In genomic region chr22:38736257-38736570, GRCh38 we compare ENCODE assay signal across 12 cellular contexts. TPM values are rescaled to one million over a fixed set of nuclear protein-coding genes. Genes with fewer than 3 reads are reported as not detected.
DNase-seq lines count a peak whose midpoint lies in the region; ATAC-seq lines count a peak whose summit lies in the region.
"Had no signal": no experiment of that assay in that cellular context is flagged by ENCODE, and none has a peak within 500 bp of the region (broad histone marks: within the 10 kb centered on the region; RNA-seq: fewer than 3 reads in every experiment).

No MANE protein-coding gene starts in this region.

- H3K9me3 Mint-ChIP-seq in CD8-positive, alpha-beta memory T cell, result no peaks in the 10 kb centered on the region
- no peaks in the 10 kb centered on the region for H3K9me3 Mint-ChIP-seq in naive thymus-derived CD8-positive, alpha-beta T cell

- no peak overlapping the region for H3K4me3 Mint-ChIP-seq in CD8-positive, alpha-beta memory T cell
- H3K4me3 Mint-ChIP-seq in T-helper 17 cell, result peak overlapping the region; percentile 45
- peak overlapping the region in 2 of 10 donors; percentile 34 to 51 for H3K4me3 Mint-ChIP-seq in naive thymus-derived CD8-positive, alpha-beta T cell

- CTCF ChIA-PET in CD8-positive, alpha-beta memory T cell (lab: Charles Lee), result interaction anchor here (1.4 to 7.6 kb wide), 3 partner anchors 11 to 29 kb away, joined by 4 to 83 read pairs (median 78); no protein-coding TSS in a partner anchor

- peak overlapping the region in 5 of 8 donors; percentile 38 to 88 (median 71) for H3K27ac Mint-ChIP-seq in CD8-positive, alpha-beta memory T cell
- H3K27ac Mint-ChIP-seq in T-helper 17 cell, result peak overlapping the region; percentile 93
- peak overlapping the region; percentile 79 to 97 (median 92) for H3K27ac Mint-ChIP-seq in naive thymus-derived CD8-positive, alpha-beta T cell

- peaks cover 60% of the 10 kb centered on the region for H3K36me3 ChIP-seq in CD8-positive, alpha-beta memory T cell (ENCODE audit: insufficient read depth, low read length)

- no peak overlapping the region for H3K4me3 ChIP-seq in CD8-positive, alpha-beta memory T cell (ENCODE audit: low read length)
- H3K4me3 ChIP-seq: SJCRH30 had no signal

- no peaks in the 10 kb centered on the region for H3K9me3 ChIP-seq in CD8-positive, alpha-beta memory T cell (ENCODE audit: low read length)
- H3K9me3 ChIP-seq in T-helper 17 cell (ENCODE audit: control insufficient read depth, low read length, poor library complexity, severe bottlenecking), result no peaks in the 10 kb centered on the region
- H3K9me3 ChIP-seq: SJCRH30 had no signal

- peaks cover 0 to 1% of the 10 kb centered on the region in 2 donors for H3K27me3 Mint-ChIP-seq in CD8-positive, alpha-beta memory T cell
- no peaks in the 10 kb centered on the region for H3K27me3 Mint-ChIP-seq in T-helper 17 cell
- H3K27me3 Mint-ChIP-seq in naive thymus-derived CD8-positive, alpha-beta T cell, result no peaks in the 10 kb centered on the region

- ATAC-seq in T-helper 17 cell (no peak), GM18867 (IDR thresholded peaks at IDR 0.05; ENCODE audit: unreplicated experiment) (no peak), GM21526 (IDR thresholded peaks at IDR 0.05; ENCODE audit: low FRiP score, unreplicated experiment) (no peak), HG02885 (IDR thresholded peaks at IDR 0.05; ENCODE audit: poor library complexity, unreplicated experiment) (no peak)
- ATAC-seq in naive thymus-derived CD8-positive, alpha-beta T cell, result no peak

- H3K4me1 Mint-ChIP-seq in CD8-positive, alpha-beta memory T cell, result peaks cover 49 to 83% (median 50%) of the 10 kb centered on the region in 3 donors
- peaks cover 47% of the 10 kb centered on the region for H3K4me1 Mint-ChIP-seq in T-helper 17 cell
- H3K4me1 Mint-ChIP-seq in naive thymus-derived CD8-positive, alpha-beta T cell, result peaks cover 31 to 78% (median 68%) of the 10 kb centered on the region in 4 donors

- peak in 1 of 5 donors; percentile 47 for DNase-seq in CD8-positive, alpha-beta memory T cell
- DNase-seq in T-helper 17 cell, result no peak
- DNase-seq in naive thymus-derived CD8-positive, alpha-beta T cell, result no peak
- DNase-seq: foreskin keratinocyte; kidney glomerular epithelial cell; NCI-H1417 treated with DMSO at 0.1 percent for 48 hours; NCI-H748 treated with DMSO at 0.1 percent for 48 hours; SJCRH30; stimulated activated CD4-positive, alpha-beta T cell treated with anti-CD3 and anti-CD28 coated beads, Interleukin-12 subunit alpha, Interleukin-12 subunit beta, amount 100 ng/mL, for 4 hours had no signal

- H3K27me3 ChIP-seq in CD8-positive, alpha-beta memory T cell (ENCODE audit: insufficient read depth, low read length, poor library complexity, severe bottlenecking), result no peaks in the 10 kb centered on the region
- H3K27me3 ChIP-seq: foreskin keratinocyte, SJCRH30 had no signal

- peaks cover 48% of the 10 kb centered on the region for H3K4me1 ChIP-seq in CD8-positive, alpha-beta memory T cell (ENCODE audit: insufficient read depth, low read length)
- H3K4me1 ChIP-seq: foreskin keratinocyte, SJCRH30 had no signal

- H3K27ac ChIP-seq in CD8-positive, alpha-beta memory T cell (ENCODE audit: low read depth, low read length), result no peak overlapping the region
- H3K27ac ChIP-seq: foreskin keratinocyte, SJCRH30 had no signal

- POLR2A ChIA-PET in CD8-positive, alpha-beta memory T cell (lab: Charles Lee), result interaction anchor here (0.6 to 13.9 kb wide), 5 partner anchors 15 to 479 kb away, joined by 4 to 275 read pairs (median 20); partner anchors contain the start of genes GTPBP1 and SUN2
- POLR2A ChIA-PET in naive thymus-derived CD8-positive, alpha-beta T cell (lab: Charles Lee), result interaction anchor here (1.0 to 37.2 kb wide), 4 partner anchors 10 to 53 kb away, joined by 3 to 1495 read pairs (median 32); partner anchors contain the start of genes GTPBP1 and SUN2

- H3K36me3 Mint-ChIP-seq in CD8-positive, alpha-beta memory T cell, result peaks cover 11 to 95% (median 12%) of the 10 kb centered on the region in 3 donors
- peaks cover 7% of the 10 kb centered on the region for H3K36me3 Mint-ChIP-seq in T-helper 17 cell (ENCODE audit: low read depth)
- peaks cover 0 to 81% (median 11%) of the 10 kb centered on the region in 3 donors for H3K36me3 Mint-ChIP-seq in naive thymus-derived CD8-positive, alpha-beta T cell

RNA-seq across cellular contexts. Expression of gene SUN2, which starts 19.6 kb away (rescaled TPM):
- 100 to 1,000 TPM; 168 to 185 TPM for total RNA-seq in CD8-positive, alpha-beta memory T cell
- polyA plus RNA-seq in CD8-positive, alpha-beta memory T cell, result 753 TPM
- 100 to 1,000 TPM; 426 to 485 TPM for total RNA-seq in T-helper 17 cell
- 1,000 to 10,000 TPM; 1,061 to 1,073 TPM for total RNA-seq in naive thymus-derived CD8-positive, alpha-beta T cell
- polyA plus RNA-seq in naive thymus-derived CD8-positive, alpha-beta T cell, result 100 to 1,000 TPM; 491 to 802 (median 518) TPM

RNA-seq across cellular contexts. Expression of gene GTPBP1, which starts 30.5 kb away (rescaled TPM):
- 10 to 100 TPM; 62.7 to 63.7 TPM for total RNA-seq in CD8-positive, alpha-beta memory T cell
- 28.2 TPM for polyA plus RNA-seq in CD8-positive, alpha-beta memory T cell
- 100 to 1,000 TPM; 220 to 235 TPM for total RNA-seq in T-helper 17 cell
- total RNA-seq in naive thymus-derived CD8-positive, alpha-beta T cell, result 10 to 100 TPM; 64.6 to 73.3 TPM
- 10 to 100 TPM; 17.2 to 29.3 (median 22.6) TPM for polyA plus RNA-seq in naive thymus-derived CD8-positive, alpha-beta T cell

RNA-seq across cellular contexts. Expression of gene JOSD1, which starts 35.5 kb away (rescaled TPM):
- total RNA-seq in CD8-positive, alpha-beta memory T cell, result 10 to 100 TPM; 86.0 to 96.4 TPM
- 9.3 TPM for polyA plus RNA-seq in CD8-positive, alpha-beta memory T cell
- 100 to 1,000 TPM; 132 to 157 TPM for total RNA-seq in T-helper 17 cell
- total RNA-seq in naive thymus-derived CD8-positive, alpha-beta T cell, result 10 to 100 TPM; 50.5 to 52.6 TPM
- polyA plus RNA-seq in naive thymus-derived CD8-positive, alpha-beta T cell, result 1 to 10 TPM; 6.7 to 8.2 (median 7.8) TPM

RNA-seq across cellular contexts. Expression of gene TOMM22, which starts 54.5 kb away (rescaled TPM):
- total RNA-seq in CD8-positive, alpha-beta memory T cell, result 100 to 1,000 TPM; 207 to 210 TPM
- polyA plus RNA-seq in CD8-positive, alpha-beta memory T cell, result 61.4 TPM
- total RNA-seq in T-helper 17 cell, result 10 to 100 TPM; 56.3 to 63.5 TPM
- 10 to 100 TPM; 56.1 to 60.9 TPM for total RNA-seq in naive thymus-derived CD8-positive, alpha-beta T cell
- 10 to 100 TPM; 67.2 to 79.3 (median 75.9) TPM for polyA plus RNA-seq in naive thymus-derived CD8-positive, alpha-beta T cell

RNA-seq across cellular contexts. Expression of gene DNAL4, which starts 57.7 kb away (rescaled TPM):
- 1 to 10 TPM; 9.1 to 9.6 TPM for total RNA-seq in CD8-positive, alpha-beta memory T cell
- 12.3 TPM for polyA plus RNA-seq in CD8-positive, alpha-beta memory T cell
- total RNA-seq in T-helper 17 cell, result 1 to 10 TPM; 5.1 to 7.2 TPM
- total RNA-seq in naive thymus-derived CD8-positive, alpha-beta T cell, result 10 to 100 TPM in 1 of 2 experiments, 1 to 10 TPM in 1; 9.3 to 11.5 TPM
- polyA plus RNA-seq in naive thymus-derived CD8-positive, alpha-beta T cell, result 10 to 100 TPM; 11.2 to 14.7 (median 13.1) TPM
